ENCODE assay signal across 28 cellular contexts in genomic region chr7:153005750-153006149, GRCh38.
"Had no signal": no experiment of that assay in that cellular context is flagged by ENCODE, and none has a peak within 500 bp of the region (broad histone marks: within the 10 kb centered on the region; RNA-seq: fewer than 3 reads in every experiment).

No MANE protein-coding gene starts in this region.

- H3K4me3 Mint-ChIP-seq: dendritic cell treated with granulocyte-macrophage colony-stimulating factor and Interleukin-4, amounts not matched to agents 40 ng/mL and 50 ng/mL, for 4 days; effector memory CD8-positive, alpha-beta T cell; endodermal cell had no signal

- H3K4me1 Mint-ChIP-seq: endodermal cell had no signal

- H3K27ac Mint-ChIP-seq: dendritic cell treated with granulocyte-macrophage colony-stimulating factor and Interleukin-4, amounts not matched to agents 40 ng/mL and 50 ng/mL, for 4 days; effector memory CD8-positive, alpha-beta T cell; endodermal cell had no signal

- FAIRE-seq: colon, endometrium, endothelial cell of umbilical vein, frontal cortex had no signal

- DNase-seq: colonic mucosa; cortex of kidney; dermis blood vessel endothelial cell; dorsolateral prefrontal cortex; effector CD4-positive, alpha-beta T cell; effector CD8-positive, alpha-beta T cell; effector memory CD4-positive, alpha-beta T cell; effector memory CD8-positive, alpha-beta T cell; endodermal cell; erythroblast; esophagus squamous epithelium; foreskin fibroblast; foreskin melanocyte; gastrocnemius medialis; glutamatergic neuron; head of caudate nucleus; heart left ventricle; heart right ventricle had no signal

- H3K27ac ChIP-seq: colonic mucosa, coronary artery, dorsolateral prefrontal cortex, epithelial cell of prostate, esophagus muscularis mucosa, esophagus squamous epithelium, gastrocnemius medialis, gastroesophageal sphincter, heart left ventricle, heart right ventricle had no signal

- H3K36me3 ChIP-seq: colonic mucosa, esophagus muscularis mucosa, esophagus squamous epithelium, gastrocnemius medialis, gastroesophageal sphincter, heart left ventricle, heart right ventricle had no signal

- H3K4me1 ChIP-seq: colonic mucosa, esophagus muscularis mucosa, esophagus squamous epithelium, gastrocnemius medialis, gastroesophageal sphincter, heart left ventricle, heart right ventricle had no signal

- H3K4me3 ChIP-seq: colonic mucosa, coronary artery, dorsolateral prefrontal cortex, esophagus muscularis mucosa, esophagus squamous epithelium, gastrocnemius medialis, gastroesophageal sphincter, heart left ventricle, heart right ventricle had no signal

- H3K27me3 ChIP-seq: colonic mucosa, dorsolateral prefrontal cortex, esophagus muscularis mucosa, esophagus squamous epithelium, gastrocnemius medialis, gastroesophageal sphincter, heart left ventricle had no signal

- H3K27me3 Mint-ChIP-seq: dendritic cell treated with granulocyte-macrophage colony-stimulating factor and Interleukin-4, amounts not matched to agents 40 ng/mL and 50 ng/mL, for 4 days; effector memory CD8-positive, alpha-beta T cell had no signal

- H3K9me3 ChIP-seq: colonic mucosa, esophagus squamous epithelium, gastrocnemius medialis, gastroesophageal sphincter had no signal

- ATAC-seq: effector memory CD8-positive, alpha-beta T cell; esophagus mucosa; gastrocnemius medialis; gastroesophageal sphincter; heart left ventricle; heart right ventricle had no signal
